Comparison of ENCODE assay signal across 9 cellular contexts in the genomic region with DNA sequence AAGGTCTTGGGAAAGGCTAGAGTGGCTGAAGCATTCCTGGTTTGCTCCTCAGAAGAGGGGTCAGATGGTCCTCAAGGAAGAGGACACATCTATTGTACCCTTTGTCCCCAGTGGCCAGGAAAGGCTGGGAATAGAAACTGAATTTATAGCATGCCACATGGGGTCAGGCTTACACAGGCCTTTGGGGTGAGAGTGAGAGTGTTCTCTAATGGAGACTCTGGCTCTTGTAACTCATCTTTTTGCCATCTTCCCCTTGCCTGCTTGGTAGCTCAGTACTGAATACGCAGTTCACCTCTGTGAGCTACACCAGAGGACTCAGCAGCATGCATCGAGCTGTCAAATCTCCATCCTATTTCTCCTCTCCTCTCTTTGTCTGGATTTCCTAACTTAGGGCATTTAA.
DNase-seq lines count a peak whose midpoint lies in the region; ATAC-seq and TF ChIP-seq lines count a peak whose summit lies in the region.
"Had no signal": no experiment of that assay in that cellular context is flagged by ENCODE, and none has a peak within 500 bp of the region (broad histone marks: within the 10 kb centered on the region; RNA-seq: fewer than 3 reads in every experiment).

No MANE protein-coding gene starts in this region.

- TF ChIP-seq CTCF in DND-41 (IDR thresholded peaks at IDR 0.05; ENCODE audit: borderline replicate concordance, extremely low read depth, low read length, poor library complexity, severe bottlenecking) (peak; percentile 41), WERI-Rb-1 (IDR thresholded peaks at IDR 0.05; ENCODE audit: low read depth, low read length) (peak; percentile 47), right lobe of liver (IDR thresholded peaks at IDR 0.05) (peak; percentile 15 to 29 (median 24)), uterus (IDR thresholded peaks at IDR 0.05) (no peak)

- H3K27me3 ChIP-seq in DND-41 (ENCODE audit: insufficient read depth, low read length, poor library complexity) (peaks cover 3% of the 10 kb centered on the region), WERI-Rb-1 (ENCODE audit: insufficient read depth, low read depth, severe bottlenecking) (no peaks in the 10 kb centered on the region), right lobe of liver (no peaks in the 10 kb centered on the region), uterus (no peaks in the 10 kb centered on the region)

- DNase-seq in DND-41 (no peak), WERI-Rb-1 (peak; percentile 40), right lobe of liver (no peak), HEK293T (ENCODE audit: extremely low spot score) (no peak), uterus (no peak), NCI-H1930 (lab: John Stamatoyannopoulos, UW) (no peak), NCI-H2171 (lab: John Stamatoyannopoulos, UW) (no peak)
- DNase-seq: amygdala had no signal

- peak; percentile 45 for TF ChIP-seq RAD21 in Ishikawa (IDR thresholded peaks at IDR 0.05; ENCODE audit: low read depth)

- no peak overlapping the region for H2AFZ ChIP-seq in DND-41 (ENCODE audit: low read depth, low read length)

- no peaks in the 10 kb centered on the region for H3K79me2 ChIP-seq in DND-41 (ENCODE audit: insufficient read depth, low read length)

- no peak for TF ChIP-seq POLR2A in right lobe of liver (IDR thresholded peaks at IDR 0.05)
- no peak for TF ChIP-seq POLR2A in uterus (IDR thresholded peaks at IDR 0.05)

- POLR2A ChIA-PET in HEK293T (lab: Yijun Ruan, JAX), result no interaction called here

- CTCF ChIA-PET in HEK293T (lab: Yijun Ruan, JAX), result interaction anchor here (2.3 kb wide), 1 partner anchor 321 kb away, joined by 11 read pairs; no protein-coding TSS in a partner anchor

- H3K27ac ChIP-seq in DND-41 (ENCODE audit: low read length), result no peak overlapping the region
- no peak overlapping the region for H3K27ac ChIP-seq in WERI-Rb-1
- H3K27ac ChIP-seq in right lobe of liver, result no peak overlapping the region
- no peak overlapping the region for H3K27ac ChIP-seq in uterus

- H3K36me3 ChIP-seq in DND-41 (ENCODE audit: insufficient read depth, low read length), result no peaks in the 10 kb centered on the region
- H3K36me3 ChIP-seq in WERI-Rb-1, result no peaks in the 10 kb centered on the region
- H3K36me3 ChIP-seq in right lobe of liver, result peaks cover 0 to 3% (median 0%) of the 10 kb centered on the region in 4 donors
- no peaks in the 10 kb centered on the region for H3K36me3 ChIP-seq in uterus

- H3K4me2 ChIP-seq in DND-41 (ENCODE audit: insufficient read depth, low read length), result no peak overlapping the region

- WGBS in right lobe of liver (ENCODE audit: insufficient coverage, low coverage, low lambda C conversion rate, missing lambda C conversion rate), result 100% methylated on average over 2 of the region's 2 CpGs

- H3K4me1 ChIP-seq in DND-41 (ENCODE audit: insufficient read depth, low read length) (no peaks in the 10 kb centered on the region), right lobe of liver (no peaks in the 10 kb centered on the region), uterus (no peaks in the 10 kb centered on the region)

- intact Hi-C loops in right lobe of liver (cut with DNase I) (loop anchor here in 1 of 2 donors (10.0 kb wide), 1 partner anchor 877 kb away; no protein-coding TSS in a partner anchor), uterus (cut with DNase I; ENCODE audit: low total_unique reads) (no loop called here)

- no peaks in the 10 kb centered on the region for H3K9me3 ChIP-seq in DND-41 (ENCODE audit: insufficient read depth, low read length, severe bottlenecking)
- H3K9me3 ChIP-seq in WERI-Rb-1 (ENCODE audit: severe bottlenecking), result no peaks in the 10 kb centered on the region
- H3K9me3 ChIP-seq in right lobe of liver, result no peaks in the 10 kb centered on the region
- no peaks in the 10 kb centered on the region for H3K9me3 ChIP-seq in uterus

- 0 out of 2 replicates have a peak, but pooled peaks cover 4% of the 10 kb centered on the region for H4K20me1 ChIP-seq in DND-41 (ENCODE audit: insufficient read depth, low read length)

- no peak for TF ChIP-seq EP300 in Ishikawa (IDR thresholded peaks at IDR 0.05; ENCODE audit: borderline replicate concordance)

- no peak for ATAC-seq in DND-41 (ENCODE audit: insufficient read depth, low read depth)
- ATAC-seq in right lobe of liver, result peak; percentile 45 to 61 (median 52)

- H3K9ac ChIP-seq in DND-41 (ENCODE audit: low read depth, low read length), result no peak overlapping the region

- H3K4me3 ChIP-seq in DND-41 (ENCODE audit: low read depth in 1 of 2, low read length in 2 of 2), result no peak overlapping the region
- no peak overlapping the region for H3K4me3 ChIP-seq in WERI-Rb-1 (ENCODE audit: low read depth, low read length)
- H3K4me3 ChIP-seq in right lobe of liver, result no peak overlapping the region
- no peak overlapping the region for H3K4me3 ChIP-seq in uterus

TF ChIP-seq in Ishikawa, 13 proteins besides CTCF, POLR2A, EP300 and RAD21 (continues in another document):
- TF ChIP-seq TAF1 (IDR thresholded peaks at IDR 0.05; ENCODE audit: low read depth), result no peak
- TF ChIP-seq EGR1 (IDR thresholded peaks at IDR 0.05), result no peak
- no peak for TF ChIP-seq YY1 (IDR thresholded peaks at IDR 0.05; ENCODE audit: low read depth)
- no peak for TF ChIP-seq CREB1 (IDR thresholded peaks at IDR 0.05; ENCODE audit: low read depth)
- TF ChIP-seq REST (IDR thresholded peaks at IDR 0.05; ENCODE audit: low read depth), result no peak
- TF ChIP-seq TCF12 (IDR thresholded peaks at IDR 0.05; ENCODE audit: low read depth), result no peak
- no peak for TF ChIP-seq CEBPB (IDR thresholded peaks at IDR 0.05)
- TF ChIP-seq MAX (IDR thresholded peaks at IDR 0.05), result no peak
- no peak for TF ChIP-seq ZBTB7A (IDR thresholded peaks at IDR 0.05; ENCODE audit: low read depth)

TF ChIP-seq in HEK293T, 16 proteins besides CTCF, POLR2A, EP300 and RAD21:
- no peak for TF ChIP-seq CTBP1 (IDR thresholded peaks at IDR 0.05; ENCODE audit: borderline replicate concordance)
- TF ChIP-seq BHLHE40 (IDR thresholded peaks at IDR 0.05; ENCODE audit: borderline replicate concordance), result no peak
- TF ChIP-seq, protein P1, sequence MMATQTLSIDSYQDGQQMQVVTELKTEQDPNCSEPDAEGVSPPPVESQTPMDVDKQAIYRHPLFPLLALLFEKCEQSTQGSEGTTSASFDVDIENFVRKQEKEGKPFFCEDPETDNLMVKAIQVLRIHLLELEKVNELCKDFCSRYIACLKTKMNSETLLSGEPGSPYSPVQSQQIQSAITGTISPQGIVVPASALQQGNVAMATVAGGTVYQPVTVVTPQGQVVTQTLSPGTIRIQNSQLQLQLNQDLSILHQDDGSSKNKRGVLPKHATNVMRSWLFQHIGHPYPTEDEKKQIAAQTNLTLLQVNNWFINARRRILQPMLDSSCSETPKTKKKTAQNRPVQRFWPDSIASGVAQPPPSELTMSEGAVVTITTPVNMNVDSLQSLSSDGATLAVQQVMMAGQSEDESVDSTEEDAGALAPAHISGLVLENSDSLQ (IDR thresholded peaks at IDR 0.05), result no peak
- TF ChIP-seq FOXA1 (IDR thresholded peaks at IDR 0.05), result no peak
- no peak for TF ChIP-seq ZNF384 (IDR thresholded peaks at IDR 0.05)
- no peak for TF ChIP-seq SUZ12 (IDR thresholded peaks at IDR 0.05)
- TF ChIP-seq NFRKB (IDR thresholded peaks at IDR 0.05), result no peak
- no peak for TF ChIP-seq LEF1 (IDR thresholded peaks at IDR 0.05; ENCODE audit: borderline replicate concordance)
- no peak for TF ChIP-seq FOXM1 (IDR thresholded peaks at IDR 0.05; ENCODE audit: borderline replicate concordance)
- no peak for TF ChIP-seq FOXK2 (IDR thresholded peaks at IDR 0.05)

Comparison
In these comparisons a context has a peak if more than half of its experiments do, and no peak if none do; other contexts are left out.
1. CTCF ChIP-seq: peak in DND-41 (single experiment), WERI-Rb-1 (single experiment) and right lobe of liver (4 of 4); none in uterus (0 of 4).